Comparison of ENCODE assay signal across 11 cellular contexts in genomic region chr2:128092656-128093055, GRCh38. TPM values are rescaled to one million over a fixed set of nuclear protein-coding genes. Genes with fewer than 3 reads are reported as not detected.
DNase-seq lines count a peak whose midpoint lies in the region; ATAC-seq and TF ChIP-seq lines count a peak whose summit lies in the region.
"Had no signal": no experiment of that assay in that cellular context is flagged by ENCODE, and none has a peak within 500 bp of the region (broad histone marks: within the 10 kb centered on the region; RNA-seq: fewer than 3 reads in every experiment).

No MANE protein-coding gene starts in this region.

- POLR2A ChIA-PET in activated CD4-positive, alpha-beta T cell treated with anti-CD3 and anti-CD28 coated beads for 36 hours (lab: Charles Lee): interaction anchor here (0.7 kb wide), 1 partner anchor 26 kb away, joined by 3 read pairs; no protein-coding TSS in a partner anchor

- TF ChIP-seq CTCF in OCI-LY1 (IDR thresholded peaks at IDR 0.05; ENCODE audit: low read length): no peak
- TF ChIP-seq CTCF in brain (conservative IDR thresholded peaks at IDR 0.05): no peak
- TF ChIP-seq CTCF in neural progenitor cell (IDR thresholded peaks at IDR 0.05): no peak

- H4K20me1 ChIP-seq in OCI-LY1 (ENCODE audit: insufficient read depth, low read length): no peaks in the 10 kb centered on the region
- peaks cover 13% of the 10 kb centered on the region for H4K20me1 ChIP-seq in neural progenitor cell (ENCODE audit: low read depth)

- CTCF ChIA-PET in activated CD4-positive, alpha-beta T cell treated with anti-CD3 and anti-CD28 coated beads for 36 hours (lab: Charles Lee): interaction anchor here (0.7 to 1.0 kb wide), 2 partner anchors 21 to 161 kb away, joined by 3 read pairs; no protein-coding TSS in a partner anchor

- no peaks in the 10 kb centered on the region for H3K9me3 Mint-ChIP-seq in activated CD4-positive, alpha-beta T cell treated with anti-CD3 and anti-CD28 coated beads for 36 hours (ENCODE audit: low read depth)
- H3K9me3 Mint-ChIP-seq in brain (peaks cover 0 to 2% (median 0%) of the 10 kb centered on the region in 5 experiments), neural progenitor cell (no peaks in the 10 kb centered on the region)

- peak overlapping the region; percentile 85 for H3K4me2 ChIP-seq in OCI-LY1 (ENCODE audit: low read length)
- peak overlapping the region; percentile 86 for H3K4me2 ChIP-seq in neural progenitor cell

- H3K9me2 ChIP-seq in OCI-LY1 (ENCODE audit: low read depth, low read length): no peaks in the 10 kb centered on the region

- H3K27me3 ChIP-seq in OCI-LY1 (ENCODE audit: insufficient read depth, low read length) (no peaks in the 10 kb centered on the region), neural progenitor cell (no peaks in the 10 kb centered on the region)

- H3K27ac ChIP-seq in OCI-LY1 (ENCODE audit: low read depth, low read length, poor library complexity, severe bottlenecking) (peak overlapping the region; percentile 37), neural progenitor cell (no peak overlapping the region)

- peaks cover 13% of the 10 kb centered on the region for H3K36me3 Mint-ChIP-seq in activated CD4-positive, alpha-beta T cell treated with anti-CD3 and anti-CD28 coated beads for 36 hours (ENCODE audit: low read depth)
- H3K36me3 Mint-ChIP-seq in brain: peaks cover 4% of the 10 kb centered on the region
- peaks cover 3% of the 10 kb centered on the region for H3K36me3 Mint-ChIP-seq in neural progenitor cell

- no peak for ATAC-seq in activated CD4-positive, alpha-beta T cell treated with anti-CD3 and anti-CD28 coated beads for 36 hours
- ATAC-seq: left cardiac atrium had no signal

- H3K4me1 Mint-ChIP-seq in activated CD4-positive, alpha-beta T cell treated with anti-CD3 and anti-CD28 coated beads for 36 hours: peaks cover 48% of the 10 kb centered on the region
- H3K4me1 Mint-ChIP-seq in brain: peaks cover 51% of the 10 kb centered on the region
- peaks cover 18% of the 10 kb centered on the region for H3K4me1 Mint-ChIP-seq in neural progenitor cell

- peak overlapping the region; percentile 97 for H3K4me3 ChIP-seq in OCI-LY1 (ENCODE audit: low read depth, low read length, poor library complexity, severe bottlenecking)
- peak overlapping the region; percentile 74 for H3K4me3 ChIP-seq in neural progenitor cell

- no peaks in the 10 kb centered on the region for H3K27me3 Mint-ChIP-seq in activated CD4-positive, alpha-beta T cell treated with anti-CD3 and anti-CD28 coated beads for 36 hours
- peaks cover 8% of the 10 kb centered on the region for H3K27me3 Mint-ChIP-seq in brain
- H3K27me3 Mint-ChIP-seq in neural progenitor cell (ENCODE audit: insufficient read depth, low read depth): peaks cover 4% of the 10 kb centered on the region

- H3K9me3 ChIP-seq in OCI-LY1 (ENCODE audit: low read length) (no peaks in the 10 kb centered on the region), neural progenitor cell (ENCODE audit: low read depth) (no peaks in the 10 kb centered on the region)

- H3K27ac Mint-ChIP-seq in activated CD4-positive, alpha-beta T cell treated with anti-CD3 and anti-CD28 coated beads for 36 hours: peak overlapping the region; percentile 37
- peak overlapping the region in 2 of 5 experiments; percentile 10 to 62 for H3K27ac Mint-ChIP-seq in brain
- H3K27ac Mint-ChIP-seq in neural progenitor cell: no peak overlapping the region

- DNase-seq in activated CD4-positive, alpha-beta T cell treated with anti-CD3 and anti-CD28 coated beads for 36 hours: no peak
- DNase-seq in activated CD4-positive, alpha-beta T cell treated with anti-CD3 and anti-CD28 coated beads for 4 hours: no peak
- no peak for DNase-seq in neural progenitor cell (ENCODE audit: low spot score)
- no peak for DNase-seq in stimulated activated CD4-positive, alpha-beta T cell treated with anti-CD3 and anti-CD28 coated beads, Interleukin-2, amount 100 ng/mL, for 24 hours
- DNase-seq in SHP77 (lab: John Stamatoyannopoulos, UW): no peak
- no peak for DNase-seq in AG08395 (ENCODE audit: low spot score)
- DNase-seq: activated CD4-positive, alpha-beta T cell treated with anti-CD3 and anti-CD28 coated beads, Interleukin-2, amount 50 U/mL, for 48 hours; left cardiac atrium; NCI-H1694 had no signal

- peaks cover 3% of the 10 kb centered on the region; the same call in 1 of the 2 replicates for H3F3A ChIP-seq in OCI-LY1 (ENCODE audit: insufficient read depth, low read length)
- H3F3A ChIP-seq in neural progenitor cell (ENCODE audit: low read depth): peaks cover 13% of the 10 kb centered on the region

- H3K4me1 ChIP-seq in OCI-LY1 (ENCODE audit: insufficient read depth, low read length, severe bottlenecking) (peaks cover 42% of the 10 kb centered on the region), neural progenitor cell (no peaks in the 10 kb centered on the region)

- H3K36me3 ChIP-seq in OCI-LY1 (ENCODE audit: insufficient read depth, low read length): peaks cover 14% of the 10 kb centered on the region
- H3K36me3 ChIP-seq in neural progenitor cell: peaks cover 3% of the 10 kb centered on the region

- H3K79me2 ChIP-seq in OCI-LY1 (ENCODE audit: insufficient read depth, low read length) (peaks cover 53% of the 10 kb centered on the region), neural progenitor cell (ENCODE audit: low read depth) (peaks cover 63% of the 10 kb centered on the region)

- peak overlapping the region; percentile 46; the same call in 1 of the 2 replicates for H3K9ac ChIP-seq in OCI-LY1 (ENCODE audit: low read length)
- peak overlapping the region; percentile 27 for H3K9ac ChIP-seq in neural progenitor cell

- H3K4me3 Mint-ChIP-seq in activated CD4-positive, alpha-beta T cell treated with anti-CD3 and anti-CD28 coated beads for 36 hours: peak overlapping the region; percentile 90
- H3K4me3 Mint-ChIP-seq in brain (peak overlapping the region; percentile 92 to 100 (median 97)), neural progenitor cell (peak overlapping the region; percentile 65)

- H2AFZ ChIP-seq in OCI-LY1 (ENCODE audit: low read length) (no peak overlapping the region), neural progenitor cell (replicated peaks) (no peak overlapping the region)

- intact Hi-C loops in activated CD4-positive, alpha-beta T cell treated with anti-CD3 and anti-CD28 coated beads for 36 hours (cut with DNase I, micrococcal nuclease): loop anchor here (5.0 to 10.0 kb wide), 4 partner anchors 208 to 1435 kb away; partner anchors contain the start of genes AMMECR1L (in 1 of the 2), ERCC3 (in 1 of the 2), GYPC (in 1 of the 2) and SFT2D3 (in 1 of the 2)

RNA-seq across cellular contexts. Expression of gene UGGT1, which starts 1.7 kb away (rescaled TPM):
- 10 to 100 TPM; 50.0 to 67.2 TPM for total RNA-seq in activated CD4-positive, alpha-beta T cell treated with anti-CD3 and anti-CD28 coated beads for 36 hours
- polyA plus RNA-seq in brain (ENCODE audit: insufficient read depth, low read depth, low replicate concordance): 15.5 TPM
- 48.2 and 56.3 TPM in 2 replicates for total RNA-seq in neural progenitor cell (ENCODE audit: low replicate concordance)
